23 cellular contexts compared by ENCODE assay signal in the genomic region with DNA sequence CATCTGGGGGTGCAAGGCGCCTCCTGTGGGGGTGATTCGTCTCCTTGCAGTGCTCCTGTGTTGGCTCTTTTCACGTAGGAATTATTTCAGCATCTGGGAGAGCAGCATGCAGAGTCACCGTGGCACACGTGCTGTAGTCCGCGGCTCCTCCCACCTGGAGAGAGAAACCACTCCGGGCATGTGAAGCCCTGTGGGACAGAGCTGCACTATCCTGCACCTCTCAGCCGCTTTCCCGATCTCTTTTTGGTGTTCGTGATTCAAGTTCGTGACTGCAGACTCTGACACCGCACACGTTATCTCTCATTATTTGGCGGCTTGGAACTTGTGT.
DNase-seq lines count a peak whose midpoint lies in the region; ATAC-seq, FAIRE-seq and TF ChIP-seq lines count a peak whose summit lies in the region.
"Had no signal": no experiment of that assay in that cellular context is flagged by ENCODE, and none has a peak within 500 bp of the region (broad histone marks: within the 10 kb centered on the region; RNA-seq: fewer than 3 reads in every experiment).

No MANE protein-coding gene starts in this region.

- WGBS in heart left ventricle, 4 donors, result 88 to 94% (median 91%) methylated on average over 15 of the region's 15 CpGs
- 64 to 73% methylated on average over 11 to 15 of the region's 15 CpGs for WGBS in body of pancreas, 2 donors
- WGBS in pancreas, 2 donors, result 51 to 76% methylated on average over 15 of the region's 15 CpGs
- 88 to 91% (median 89%) methylated on average over 15 of the region's 15 CpGs for WGBS in ovary, 3 donors

- H3K36me3 ChIP-seq in heart left ventricle (no peaks in the 10 kb centered on the region), GM23338 (ENCODE audit: insufficient read depth) (no peaks in the 10 kb centered on the region), body of pancreas (replicated peaks in 1 of 2; ENCODE audit: insufficient read depth in 1 of 2, low read depth in 2 of 2) (no peaks in the 10 kb centered on the region), pancreas (no peaks in the 10 kb centered on the region), ovary (no peaks in the 10 kb centered on the region)

- POLR2A ChIA-PET in naive thymus-derived CD8-positive, alpha-beta T cell (lab: Charles Lee), result no interaction called here

- H3K27ac Mint-ChIP-seq in GM23338, result peak overlapping the region; percentile 39; the same call in 1 of the 2 replicates
- no peak overlapping the region for H3K27ac Mint-ChIP-seq in naive thymus-derived CD8-positive, alpha-beta T cell
- H3K27ac Mint-ChIP-seq: B cell; CD4-positive, CD25-positive, alpha-beta regulatory T cell; CD8-positive, alpha-beta T cell had no signal

- FAIRE-seq in pancreas (lab: Jason Lieb, UNC), result no peak
- FAIRE-seq: A204.1, G401.6, GM12892, GM19239 had no signal

- H3K27me3 ChIP-seq in heart left ventricle (no peaks in the 10 kb centered on the region), GM23338 (ENCODE audit: insufficient read depth) (no peaks in the 10 kb centered on the region), body of pancreas (no peaks in the 10 kb centered on the region), pancreas (no peaks in the 10 kb centered on the region), ovary (no peaks in the 10 kb centered on the region)

- H4K20me1 ChIP-seq in GM23338 (replicated peaks; ENCODE audit: insufficient read depth), result no peaks in the 10 kb centered on the region; the same call in 1 of the 2 replicates

- intact Hi-C loops in Right ventricle myocardium superior (cut with DNase I) (no loop called here), heart left ventricle (cut with DNase I) (no loop called here), body of pancreas (cut with DNase I) (loop anchor here (10.0 kb wide), 1 partner anchor 52 kb away; no protein-coding TSS in a partner anchor), pancreas (cut with DNase I) (no loop called here), ovary (cut with DNase I) (no loop called here)

- ATAC-seq in Right ventricle myocardium superior (ENCODE audit: poor library complexity), result no peak
- no peak for ATAC-seq in heart left ventricle
- no peak; the same call in 2 of the 3 replicates for ATAC-seq in GM23338
- ATAC-seq in body of pancreas, result no peak
- peak; percentile 3 to 35 (median 18) for ATAC-seq in pancreas
- no peak for ATAC-seq in naive thymus-derived CD8-positive, alpha-beta T cell
- ATAC-seq: CD8-positive, alpha-beta T cell; HCT116 had no signal

- no peak for TF ChIP-seq POLR2A in heart left ventricle (IDR thresholded peaks at IDR 0.05)
- no peak for TF ChIP-seq POLR2A in body of pancreas (IDR thresholded peaks at IDR 0.05)
- TF ChIP-seq POLR2A in ovary (IDR thresholded peaks at IDR 0.05), result no peak

- H3K4me1 ChIP-seq in heart left ventricle, result peaks cover 0 to 21% (median 16%) of the 10 kb centered on the region in 12 donors
- no peaks in the 10 kb centered on the region for H3K4me1 ChIP-seq in GM23338 (ENCODE audit: insufficient read depth)
- peaks cover 40% of the 10 kb centered on the region for H3K4me1 ChIP-seq in body of pancreas
- peaks cover 8 to 16% (median 14%) of the 10 kb centered on the region in 3 donors for H3K4me1 ChIP-seq in pancreas
- peaks cover 5% of the 10 kb centered on the region for H3K4me1 ChIP-seq in ovary (ENCODE audit: insufficient read depth)
- H3K4me1 ChIP-seq: Caco-2 had no signal

- H3K4me2 ChIP-seq in GM23338, result no peak overlapping the region
- H3K4me2 ChIP-seq: BLaER1 had no signal

- no peaks in the 10 kb centered on the region for H3K9me2 ChIP-seq in GM23338 (ENCODE audit: insufficient read depth)

- H2AFZ ChIP-seq in GM23338, result no peak overlapping the region

- H3F3A ChIP-seq in GM23338 (replicated peaks; ENCODE audit: low read depth), result no peaks in the 10 kb centered on the region

- H3K27ac ChIP-seq in heart left ventricle (no peak overlapping the region), GM23338 (ENCODE audit: low read depth) (no peak overlapping the region), body of pancreas (peak overlapping the region; percentile 52 to 78 (median 64)), pancreas (peak overlapping the region in 1 of 4 donors; percentile 51), ovary (no peak overlapping the region)
- H3K27ac ChIP-seq: 22Rv1, BLaER1, C4-2B had no signal

- TF ChIP-seq CTCF in heart left ventricle (IDR thresholded peaks at IDR 0.05), result no peak
- TF ChIP-seq CTCF in GM23338 (conservative IDR thresholded peaks at IDR 0.05; ENCODE audit: low read depth in 2 of 2), result no peak
- no peak for TF ChIP-seq CTCF in body of pancreas (IDR thresholded peaks at IDR 0.05)
- no peak for TF ChIP-seq CTCF in pancreas (IDR thresholded peaks at IDR 0.05)
- no peak for TF ChIP-seq CTCF in ovary (IDR thresholded peaks at IDR 0.05)

- peaks cover 7% of the 10 kb centered on the region for H3K27me3 Mint-ChIP-seq in GM23338 (ENCODE audit: insufficient read depth, low read depth, poor library complexity)
- no peaks in the 10 kb centered on the region for H3K27me3 Mint-ChIP-seq in naive thymus-derived CD8-positive, alpha-beta T cell
- H3K27me3 Mint-ChIP-seq: B cell; CD4-positive, CD25-positive, alpha-beta regulatory T cell had no signal

- H3K9me3 ChIP-seq in heart left ventricle (peaks cover 0 to 10% (median 0%) of the 10 kb centered on the region in 12 donors), body of pancreas (no peaks in the 10 kb centered on the region), pancreas (no peaks in the 10 kb centered on the region), ovary (no peaks in the 10 kb centered on the region)
- H3K9me3 ChIP-seq: BLaER1, Caco-2 had no signal

- DNase-seq in Right ventricle myocardium superior (peak; percentile 28), heart left ventricle (no peak), GM23338 (ENCODE audit: low spot score) (no peak), body of pancreas (peak; percentile 37 to 71 (median 43)), pancreas (peak in 2 of 6 donors; percentile 54 to 75), ovary (no peak)
- DNase-seq in naive thymus-derived CD8-positive, alpha-beta T cell, result no peak
- DNase-seq: Caco-2; CD4-positive, CD25-positive, alpha-beta regulatory T cell; CD8-positive, alpha-beta T cell; DMS153; DND-41; GOT3; H7 had no signal

- no peak for TF ChIP-seq EP300 in ovary (IDR thresholded peaks at IDR 0.05)

- peaks cover 4% of the 10 kb centered on the region; the same call in 1 of the 3 replicates for H3K4me1 Mint-ChIP-seq in GM23338
- H3K4me1 Mint-ChIP-seq in naive thymus-derived CD8-positive, alpha-beta T cell, result peaks cover 0 to 3% (median 1%) of the 10 kb centered on the region in 4 donors

- no peaks in the 10 kb centered on the region for H3K79me2 ChIP-seq in GM23338 (replicated peaks; ENCODE audit: insufficient read depth)

- H3K9me3 Mint-ChIP-seq in GM23338, result no peaks in the 10 kb centered on the region; the same call in 2 of the 3 replicates
- H3K9me3 Mint-ChIP-seq in naive thymus-derived CD8-positive, alpha-beta T cell, result no peaks in the 10 kb centered on the region
- H3K9me3 Mint-ChIP-seq: CD4-positive, CD25-positive, alpha-beta regulatory T cell; CD8-positive, alpha-beta T cell had no signal

- H3K36me3 Mint-ChIP-seq in GM23338 (ENCODE audit: low read depth), result no peaks in the 10 kb centered on the region
- H3K36me3 Mint-ChIP-seq in naive thymus-derived CD8-positive, alpha-beta T cell, result peaks cover 0 to 11% (median 6%) of the 10 kb centered on the region in 3 donors
- H3K36me3 Mint-ChIP-seq: CD4-positive, CD25-positive, alpha-beta regulatory T cell had no signal

- H3K4me3 Mint-ChIP-seq in GM23338, result no peak overlapping the region
- no peak overlapping the region for H3K4me3 Mint-ChIP-seq in naive thymus-derived CD8-positive, alpha-beta T cell
- H3K4me3 Mint-ChIP-seq: B cell; CD4-positive, CD25-positive, alpha-beta regulatory T cell; CD8-positive, alpha-beta T cell had no signal

- no peak overlapping the region for H3K4me3 ChIP-seq in heart left ventricle
- no peak overlapping the region for H3K4me3 ChIP-seq in GM23338
- H3K4me3 ChIP-seq in body of pancreas, result no peak overlapping the region
- H3K4me3 ChIP-seq in pancreas, result peak overlapping the region in 1 of 4 donors; percentile 30
- H3K4me3 ChIP-seq in ovary, result no peak overlapping the region
- H3K4me3 ChIP-seq: BLaER1 had no signal

TF ChIP-seq in GM23338, 12 proteins besides CTCF, POLR2A, EP300 and RAD21 (continues in another document):
- TF ChIP-seq REST (IDR thresholded peaks at IDR 0.05; ENCODE audit: unreplicated experiment) (no peak), ZNF331 (CRISPR knock-in tag; IDR thresholded peaks at IDR 0.05; ENCODE audit: low read depth) (no peak)

Comparison
In these comparisons a context has a peak if more than half of its experiments do, and no peak if none do; other contexts are left out.
1. DNase-seq: peak in Right ventricle myocardium superior (single experiment) and body of pancreas (4 of 4); none in heart left ventricle (0 of 5), GM23338 (single experiment), naive thymus-derived CD8-positive, alpha-beta T cell (0 of 10) and ovary (0 of 5).
2. ATAC-seq: peak in pancreas (4 of 4); none in Right ventricle myocardium superior (single experiment), heart left ventricle (0 of 4), GM23338 (single experiment), body of pancreas (single experiment) and naive thymus-derived CD8-positive, alpha-beta T cell (0 of 2).
3. H3K27ac ChIP-seq: peak in body of pancreas (4 of 4); none in heart left ventricle (0 of 12), GM23338 (single experiment) and ovary (0 of 2).